ENCODE assay signal across 8 cellular contexts in the genomic region with DNA sequence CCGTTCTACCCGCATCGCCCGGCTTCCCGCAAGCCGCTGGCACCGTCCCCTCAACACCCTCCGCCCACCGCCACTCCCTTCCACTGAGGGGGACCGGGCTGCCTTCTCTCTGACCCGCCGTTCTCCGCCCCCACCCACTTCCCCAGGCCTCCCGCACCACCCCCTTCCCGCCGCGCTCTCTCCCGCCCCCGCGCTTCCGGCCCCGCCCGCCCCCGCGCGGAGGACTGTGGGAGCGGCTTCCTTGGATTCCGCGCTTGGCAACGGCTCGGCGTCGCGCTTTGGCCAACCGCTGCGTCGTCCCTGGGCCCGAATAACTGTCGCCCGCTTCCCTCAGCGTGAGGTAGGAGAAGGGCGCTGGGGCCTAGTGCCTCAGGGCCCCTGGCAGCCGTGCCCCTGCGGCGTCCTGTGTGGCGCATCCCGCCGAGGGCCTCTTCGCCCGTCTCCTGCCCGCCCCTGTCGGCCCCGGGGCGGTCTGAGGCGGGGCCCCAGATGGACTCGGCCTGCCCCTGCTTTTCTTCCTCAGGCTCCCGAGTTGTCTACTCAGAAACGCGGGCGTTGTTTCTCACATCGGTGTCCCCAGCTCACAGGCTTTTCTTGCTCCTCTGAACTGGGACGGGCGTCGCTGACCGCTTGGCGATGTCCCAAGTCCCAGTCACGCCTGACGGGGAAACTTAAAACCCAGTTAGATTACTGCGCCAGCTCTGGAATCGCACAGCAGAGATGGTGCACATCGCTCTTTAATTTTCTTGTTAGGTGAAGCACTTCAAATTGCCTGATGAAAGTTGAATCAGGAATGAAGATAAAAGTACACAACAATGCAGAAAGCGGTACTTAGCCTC. TPM values are rescaled to one million over a fixed set of nuclear protein-coding genes. Genes with fewer than 3 reads are reported as not detected.
A peak's percentile ranks its signal among the peaks of the same experiment; 100 is the strongest.
DNase-seq lines count a peak whose midpoint lies in the region; ATAC-seq and TF ChIP-seq lines count a peak whose summit lies in the region.

A gene with protein sequence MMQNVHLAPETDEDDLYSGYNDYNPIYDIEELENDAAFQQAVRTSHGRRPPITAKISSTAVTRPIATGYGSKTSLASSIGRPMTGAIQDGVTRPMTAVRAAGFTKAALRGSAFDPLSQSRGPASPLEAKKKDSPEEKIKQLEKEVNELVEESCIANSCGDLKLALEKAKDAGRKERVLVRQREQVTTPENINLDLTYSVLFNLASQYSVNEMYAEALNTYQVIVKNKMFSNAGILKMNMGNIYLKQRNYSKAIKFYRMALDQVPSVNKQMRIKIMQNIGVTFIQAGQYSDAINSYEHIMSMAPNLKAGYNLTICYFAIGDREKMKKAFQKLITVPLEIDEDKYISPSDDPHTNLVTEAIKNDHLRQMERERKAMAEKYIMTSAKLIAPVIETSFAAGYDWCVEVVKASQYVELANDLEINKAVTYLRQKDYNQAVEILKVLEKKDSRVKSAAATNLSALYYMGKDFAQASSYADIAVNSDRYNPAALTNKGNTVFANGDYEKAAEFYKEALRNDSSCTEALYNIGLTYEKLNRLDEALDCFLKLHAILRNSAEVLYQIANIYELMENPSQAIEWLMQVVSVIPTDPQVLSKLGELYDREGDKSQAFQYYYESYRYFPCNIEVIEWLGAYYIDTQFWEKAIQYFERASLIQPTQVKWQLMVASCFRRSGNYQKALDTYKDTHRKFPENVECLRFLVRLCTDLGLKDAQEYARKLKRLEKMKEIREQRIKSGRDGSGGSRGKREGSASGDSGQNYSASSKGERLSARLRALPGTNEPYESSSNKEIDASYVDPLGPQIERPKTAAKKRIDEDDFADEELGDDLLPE (plus strand): TSS at position 241 of the 839 bp plus-strand sequence. CDS start 7,229 bp downstream, outside the sequence.

- peaks cover 0 to 9% (median 4%) of the 10 kb centered on the region in 8 donors for H3K9me3 Mint-ChIP-seq in CD4-positive, alpha-beta memory T cell
- H3K9me3 Mint-ChIP-seq in activated CD8-positive, alpha-beta T cell treated with anti-CD3 and anti-CD28 coated beads for 36 hours: peaks cover 10% of the 10 kb centered on the region

- peaks cover 10 to 19% (median 14%) of the 10 kb centered on the region in 4 donors for H3K4me1 Mint-ChIP-seq in CD4-positive, alpha-beta memory T cell
- H3K4me1 Mint-ChIP-seq in activated CD8-positive, alpha-beta T cell treated with anti-CD3 and anti-CD28 coated beads for 36 hours (ENCODE audit: low read depth): peaks cover 15% of the 10 kb centered on the region

- H3K4me3 Mint-ChIP-seq in CD4-positive, alpha-beta memory T cell: peak within 1 kb of the TSS; percentile 92 to 95 (median 94)
- peak within 1 kb of the TSS; percentile 76 for H3K4me3 Mint-ChIP-seq in activated CD8-positive, alpha-beta T cell treated with anti-CD3 and anti-CD28 coated beads for 36 hours

- H3K27ac ChIP-seq in CD4-positive, alpha-beta memory T cell (ENCODE audit: low read depth, low read length): peak within 1 kb of the TSS; percentile 53
- peak within 1 kb of the TSS; percentile 96 for H3K27ac ChIP-seq in lower lobe of right lung

- no peaks in the 10 kb centered on the region for H3K36me3 ChIP-seq in CD4-positive, alpha-beta memory T cell (ENCODE audit: insufficient read depth, low read length)
- H3K36me3 ChIP-seq in lower lobe of right lung: no peaks in the 10 kb centered on the region

- H3K36me3 Mint-ChIP-seq in CD4-positive, alpha-beta memory T cell: peaks cover 3 to 12% of the 10 kb centered on the region in 2 donors
- H3K36me3 Mint-ChIP-seq in activated CD8-positive, alpha-beta T cell treated with anti-CD3 and anti-CD28 coated beads for 36 hours (ENCODE audit: low read depth): peaks cover 7% of the 10 kb centered on the region

- CTCF ChIA-PET in CD4-positive, alpha-beta memory T cell (lab: Charles Lee; ENCODE audit: partially characterized antibody): interaction anchor here (1.2 to 2.2 kb wide), 3 partner anchors 41 to 261 kb away, joined by 3 to 9 read pairs (median 3); a partner anchor contains a TSS
- CTCF ChIA-PET in activated CD8-positive, alpha-beta T cell treated with anti-CD3 and anti-CD28 coated beads for 36 hours (lab: Charles Lee): interaction anchor here (0.7 to 1.5 kb wide), 3 partner anchors 43 to 72 kb away, joined by 3 read pairs; no protein-coding TSS in a partner anchor

- POLR2A ChIA-PET in CD4-positive, alpha-beta memory T cell (lab: Charles Lee; ENCODE audit: partially characterized antibody): interaction anchor here (0.7 to 1.3 kb wide), 5 partner anchors 12 to 206 kb away, joined by 3 to 6 read pairs (median 4); a partner anchor contains a TSS
- POLR2A ChIA-PET in activated CD8-positive, alpha-beta T cell treated with anti-CD3 and anti-CD28 coated beads for 36 hours (lab: Charles Lee): no interaction called here

- H3K4me1 ChIP-seq in CD4-positive, alpha-beta memory T cell (ENCODE audit: insufficient read depth, low read length): peaks cover 16% of the 10 kb centered on the region
- peaks cover 12% of the 10 kb centered on the region for H3K4me1 ChIP-seq in lower lobe of right lung

- no peaks in the 10 kb centered on the region for H3K9me3 ChIP-seq in CD4-positive, alpha-beta memory T cell (ENCODE audit: control insufficient read depth in 1 of 2, low read length in 2 of 2)
- H3K9me3 ChIP-seq in lower lobe of right lung: no peaks in the 10 kb centered on the region

- DNase-seq in CD4-positive, alpha-beta memory T cell: peak; percentile 78 to 86 (median 80)
- DNase-seq in NCI-H82 treated with DMSO at 0.1 percent for 48 hours (lab: John Stamatoyannopoulos, UW; ENCODE audit: unreplicated experiment) (peak; percentile 95), ecto neural progenitor cell (ENCODE audit: low spot score) (peak; percentile 96), lower lobe of right lung (peak; percentile 93)
- peak; percentile 77 for DNase-seq in activated CD8-positive, alpha-beta T cell treated with anti-CD3 and anti-CD28 coated beads for 36 hours
- peak; percentile 66 to 75 for DNase-seq in stimulated activated CD4-positive, alpha-beta T cell treated with anti-CD3 and anti-CD28 coated beads, Interleukin-4, amount 100 ng/mL, for 48 hours (ENCODE audit: low read depth in 2 of 2)

- no peak for TF ChIP-seq CTCF in activated CD8-positive, alpha-beta T cell treated with anti-CD3 and anti-CD28 coated beads for 36 hours (IDR thresholded peaks at IDR 0.05)
- no peak for TF ChIP-seq CTCF in lower lobe of right lung (IDR thresholded peaks at IDR 0.05)

- H3K27me3 Mint-ChIP-seq in CD4-positive, alpha-beta memory T cell: no peaks in the 10 kb centered on the region
- H3K27me3 Mint-ChIP-seq in activated CD8-positive, alpha-beta T cell treated with anti-CD3 and anti-CD28 coated beads for 36 hours: no peaks in the 10 kb centered on the region

- ATAC-seq in GM19452 (IDR thresholded peaks at IDR 0.05; ENCODE audit: unreplicated experiment): peak; percentile 84
- peak; percentile 86 for ATAC-seq in HG03571 (IDR thresholded peaks at IDR 0.05; ENCODE audit: unreplicated experiment)
- peak; percentile 82 for ATAC-seq in activated CD8-positive, alpha-beta T cell treated with anti-CD3 and anti-CD28 coated beads for 36 hours
- ATAC-seq in lower lobe of right lung: peak; percentile 99

- intact Hi-C loops in CD4-positive, alpha-beta memory T cell (cut with micrococcal nuclease): loop anchor here (1.0 to 2.0 kb wide), 6 partner anchors 41 to 732 kb away; a partner anchor contains a TSS
- intact Hi-C loops in activated CD8-positive, alpha-beta T cell treated with anti-CD3 and anti-CD28 coated beads for 36 hours (cut with micrococcal nuclease): no loop called here
- intact Hi-C loops in lower lobe of right lung (cut with DNase I): no loop called here

- peak within 1 kb of the TSS; percentile 56 to 61 for H3K4me3 ChIP-seq in CD4-positive, alpha-beta memory T cell (ENCODE audit: low read length in 2 of 2)
- H3K4me3 ChIP-seq in lower lobe of right lung: peak within 1 kb of the TSS; percentile 88

- no peaks in the 10 kb centered on the region for H3K27me3 ChIP-seq in CD4-positive, alpha-beta memory T cell (ENCODE audit: insufficient read depth, low read length)
- no peaks in the 10 kb centered on the region for H3K27me3 ChIP-seq in lower lobe of right lung (ENCODE audit: low read depth)

- H3K27ac Mint-ChIP-seq in CD4-positive, alpha-beta memory T cell: peak within 1 kb of the TSS; percentile 92 to 96 (median 92)
- peak within 1 kb of the TSS; percentile 85 for H3K27ac Mint-ChIP-seq in activated CD8-positive, alpha-beta T cell treated with anti-CD3 and anti-CD28 coated beads for 36 hours

RNA-seq across cellular contexts. Expression of the gene that starts here (rescaled TPM):
- 1 to 10 TPM; 8.3 to 9.8 TPM for total RNA-seq in CD4-positive, alpha-beta memory T cell
- 1 to 10 TPM; 5.0 to 7.8 TPM for polyA plus RNA-seq in CD4-positive, alpha-beta memory T cell
- total RNA-seq in activated CD8-positive, alpha-beta T cell treated with anti-CD3 and anti-CD28 coated beads for 36 hours: 1 to 10 TPM; 2.2 to 2.5 TPM
- 15.3 TPM for total RNA-seq in lower lobe of right lung

Comparison
In these comparisons a context has a peak if more than half of its experiments do, and no peak if none do; other contexts are left out.
1. Peak in every context shown above with its lines: DNase-seq, ATAC-seq, H3K4me3 ChIP-seq and H3K27ac ChIP-seq.